18 cellular contexts compared by ENCODE assay signal in genomic region chr7:86991844-86992243, GRCh38.
DNase-seq lines count a peak whose midpoint lies in the region; ATAC-seq lines count a peak whose summit lies in the region.
"Had no signal": no experiment of that assay in that cellular context is flagged by ENCODE, and none has a peak within 500 bp of the region (broad histone marks: within the 10 kb centered on the region; RNA-seq: fewer than 3 reads in every experiment).

No MANE protein-coding gene starts in this region.

- H3K27ac Mint-ChIP-seq in T-cell: peak overlapping the region in 1 of 2 donors; percentile 17
- H3K27ac Mint-ChIP-seq: activated naive CD8-positive, alpha-beta T cell treated with anti-CD3 and anti-CD28 coated beads, Interleukin-2, amount 50 U/mL, for 24 hours; activated T-cell treated with anti-CD3 and anti-CD28 coated beads, Interleukin-2, amount 50 U/mL, for 24 hours; CD14-positive monocyte; nephron progenitor cell had no signal

- POLR2A ChIA-PET in T-cell (lab: Charles Lee): interaction anchor here in 1 of 2 donors (0.6 to 1.2 kb wide), 4 partner anchors 9 to 226 kb away, joined by 3 to 5 read pairs (median 4); no protein-coding TSS in a partner anchor

- peaks cover 0 to 13% of the 10 kb centered on the region in 2 donors for H3K27me3 Mint-ChIP-seq in T-cell
- H3K27me3 Mint-ChIP-seq: activated naive CD8-positive, alpha-beta T cell treated with anti-CD3 and anti-CD28 coated beads, Interleukin-2, amount 50 U/mL, for 24 hours had no signal

- peak; percentile 52 for DNase-seq in OCI-M1 (lab: John Stamatoyannopoulos, UW)
- DNase-seq in left colon: no peak
- DNase-seq in activated CD4-positive, alpha-beta T cell treated with anti-CD3 and anti-CD28 coated beads for 1 hour: no peak
- DNase-seq in T-cell: no peak
- no peak for DNase-seq in NCI-H526 (lab: John Stamatoyannopoulos, UW)
- DNase-seq: activated CD4-positive, alpha-beta T cell treated with anti-CD3 and anti-CD28 coated beads for 4 hours; activated naive CD8-positive, alpha-beta T cell treated with anti-CD3 and anti-CD28 coated beads, Interleukin-2, amount 50 U/mL, for 24 hours; activated T-cell treated with anti-CD3 and anti-CD28 coated beads, Interleukin-2, amount 50 U/mL, for 24 hours; Karpas-422; lower lobe of right lung; NCI-H226; nephron progenitor cell; Peyer's patch; stimulated activated naive CD8-positive, alpha-beta T cell treated with anti-CD3 and anti-CD28 coated beads, Interleukin-15, amount 100 ng/mL, for 72 hours had no signal

- H3K4me1 Mint-ChIP-seq in T-cell: peaks cover 0 to 19% (median 14%) of the 10 kb centered on the region in 3 donors
- H3K4me1 Mint-ChIP-seq: CD14-positive monocyte, nephron progenitor cell had no signal

- ATAC-seq in GM18909 (IDR thresholded peaks at IDR 0.05; ENCODE audit: poor library complexity, unreplicated experiment): peak; percentile 15
- peak; percentile 18 for ATAC-seq in HG02798 (IDR thresholded peaks at IDR 0.05; ENCODE audit: poor library complexity, unreplicated experiment)
- peak; percentile 57 for ATAC-seq in left colon
- ATAC-seq in T-cell (replicated peaks in 1 of 4): no peak
- ATAC-seq: activated naive CD8-positive, alpha-beta T cell treated with anti-CD3 and anti-CD28 coated beads, Interleukin-2, amount 50 U/mL, for 24 hours; esophagus mucosa; stimulated activated naive CD8-positive, alpha-beta T cell treated with anti-CD3 and anti-CD28 coated beads, Interleukin-15, amount 100 ng/mL, for 72 hours had no signal

- no peak overlapping the region for H3K4me3 Mint-ChIP-seq in T-cell
- H3K4me3 Mint-ChIP-seq: activated naive CD8-positive, alpha-beta T cell treated with anti-CD3 and anti-CD28 coated beads, Interleukin-2, amount 50 U/mL, for 24 hours; activated T-cell treated with anti-CD3 and anti-CD28 coated beads, Interleukin-2, amount 50 U/mL, for 24 hours; CD14-positive monocyte; nephron progenitor cell; stimulated activated naive CD8-positive, alpha-beta T cell treated with anti-CD3 and anti-CD28 coated beads, Interleukin-15, amount 100 ng/mL, for 72 hours had no signal

- no peaks in the 10 kb centered on the region for H3K36me3 Mint-ChIP-seq in T-cell
- H3K36me3 Mint-ChIP-seq: CD14-positive monocyte had no signal

- intact Hi-C loops in left colon (cut with DNase I, micrococcal nuclease): no loop called here

- CTCF ChIA-PET in T-cell (lab: Charles Lee): interaction anchor here (0.7 to 1.8 kb wide), 7 partner anchors 10 to 70 kb away, joined by 3 to 6 read pairs (median 3); no protein-coding TSS in a partner anchor

- H3K9me3 Mint-ChIP-seq in T-cell: no peaks in the 10 kb centered on the region
- H3K9me3 Mint-ChIP-seq: activated naive CD8-positive, alpha-beta T cell treated with anti-CD3 and anti-CD28 coated beads, Interleukin-2, amount 50 U/mL, for 24 hours; activated T-cell treated with anti-CD3 and anti-CD28 coated beads, Interleukin-2, amount 50 U/mL, for 24 hours; stimulated activated naive CD8-positive, alpha-beta T cell treated with anti-CD3 and anti-CD28 coated beads, Interleukin-15, amount 100 ng/mL, for 72 hours had no signal

Comparison
In these comparisons a context has a peak if more than half of its experiments do, and no peak if none do; other contexts are left out.
1. ATAC-seq: peak in GM18909 (single experiment), HG02798 (single experiment) and left colon (single experiment); none in T-cell (0 of 4).